27 cellular contexts compared by ENCODE assay signal in genomic region chr18:29960539-29960938, GRCh38.
"Had no signal": no experiment of that assay in that cellular context is flagged by ENCODE, and none has a peak within 500 bp of the region (broad histone marks: within the 10 kb centered on the region; RNA-seq: fewer than 3 reads in every experiment).

No MANE protein-coding gene starts in this region.

- H3K36me3 Mint-ChIP-seq: naive thymus-derived CD8-positive, alpha-beta T cell; stimulated activated naive B cell treated with anti-CD40 and anti-IgM and Interleukin-4, amounts not matched to agents 10 μg/mL and 1 μg/mL and 100 μg/mL, for 72 hours had no signal

- H3K27ac ChIP-seq: left lung, lower lobe of right lung, parathyroid adenoma, right atrium auricular region, right lobe of liver, stomach, testis, tibial artery, upper lobe of right lung had no signal

- ATAC-seq: left colon; left lung; lower lobe of right lung; naive thymus-derived CD8-positive, alpha-beta T cell; right lobe of liver; stimulated activated naive B cell treated with anti-CD40 and anti-IgM and Interleukin-4, amounts not matched to agents 10 μg/mL and 1 μg/mL and 100 μg/mL, for 72 hours; stimulated activated naive CD8-positive, alpha-beta T cell treated with anti-CD3 and anti-CD28 coated beads, Interleukin-15, Interleukin-2, amounts not matched to agents 100 U/mL and 50 U/mL, for 24 hours; upper lobe of right lung had no signal

- H3K4me1 ChIP-seq: left lung, lower lobe of right lung, parathyroid adenoma, right atrium auricular region, right lobe of liver, stomach, testis, tibial artery, upper lobe of right lung had no signal

- DNase-seq: hippocampal formation; left colon; left lung; lower lobe of right lung; mammary epithelial cell; mesenchymal stem cell; naive thymus-derived CD8-positive, alpha-beta T cell; nucleus accumbens; right lobe of liver; stimulated activated CD4-positive, alpha-beta T cell treated with anti-CD3 and anti-CD28 coated beads, Interleukin-12 subunit alpha, Interleukin-12 subunit beta, amount 100 ng/mL, for 4 hours; stimulated activated CD4-positive, alpha-beta T cell treated with anti-CD3 and anti-CD28 coated beads, Interleukin-15, amount 100 ng/mL, for 24 hours; stimulated activated CD4-positive, alpha-beta T cell treated with anti-CD3 and anti-CD28 coated beads, Interleukin-2, amount 100 ng/mL, for 24 hours; stimulated activated CD4-positive, alpha-beta T cell treated with anti-CD3 and anti-CD28 coated beads, Interleukin-4, amount 100 ng/mL, for 1 hour; stimulated activated naive B cell treated with anti-CD40 and anti-IgM and Interleukin-4, amounts not matched to agents 10 μg/mL and 1 μg/mL and 100 μg/mL, for 72 hours; stimulated activated naive CD8-positive, alpha-beta T cell treated with anti-CD3 and anti-CD28 coated beads, Interleukin-15, Interleukin-2, amounts not matched to agents 100 U/mL and 50 U/mL, for 24 hours; stomach; testis; tibial artery; trophoblast cell; upper lobe of right lung had no signal

- H3K4me3 ChIP-seq: left lung, lower lobe of right lung, right atrium auricular region, right lobe of liver, stomach, testis, tibial artery, upper lobe of right lung had no signal

- H3K27me3 ChIP-seq: left lung, right atrium auricular region, right lobe of liver, stomach, testis, tibial artery, upper lobe of right lung had no signal

- H3K36me3 ChIP-seq: left lung, lower lobe of right lung, right atrium auricular region, right lobe of liver, stomach, tibial artery, upper lobe of right lung had no signal

- H3K9me3 ChIP-seq: left lung, lower lobe of right lung, right atrium auricular region, right lobe of liver, stomach, testis, tibial artery, upper lobe of right lung had no signal

- H3K9me3 Mint-ChIP-seq: nephron, neural crest cell had no signal

- H3K27me3 Mint-ChIP-seq: naive thymus-derived CD8-positive, alpha-beta T cell; progenitor cell of endocrine pancreas; stimulated activated naive B cell treated with anti-CD40 and anti-IgM and Interleukin-4, amounts not matched to agents 10 μg/mL and 1 μg/mL and 100 μg/mL, for 72 hours had no signal

- H3K4me1 Mint-ChIP-seq: naive thymus-derived CD8-positive, alpha-beta T cell; nephron; neural crest cell; stimulated activated naive B cell treated with anti-CD40 and anti-IgM and Interleukin-4, amounts not matched to agents 10 μg/mL and 1 μg/mL and 100 μg/mL, for 72 hours had no signal

- H3K27ac Mint-ChIP-seq: naive thymus-derived CD8-positive, alpha-beta T cell; nephron; progenitor cell of endocrine pancreas; stimulated activated naive B cell treated with anti-CD40 and anti-IgM and Interleukin-4, amounts not matched to agents 10 μg/mL and 1 μg/mL and 100 μg/mL, for 72 hours had no signal

- H3K4me3 Mint-ChIP-seq: naive thymus-derived CD8-positive, alpha-beta T cell; nephron; neural crest cell; stimulated activated naive B cell treated with anti-CD40 and anti-IgM and Interleukin-4, amounts not matched to agents 10 μg/mL and 1 μg/mL and 100 μg/mL, for 72 hours had no signal

- FAIRE-seq: keratinocyte, urothelium cell line had no signal
